17 cellular contexts compared by ENCODE assay signal in the genomic region with DNA sequence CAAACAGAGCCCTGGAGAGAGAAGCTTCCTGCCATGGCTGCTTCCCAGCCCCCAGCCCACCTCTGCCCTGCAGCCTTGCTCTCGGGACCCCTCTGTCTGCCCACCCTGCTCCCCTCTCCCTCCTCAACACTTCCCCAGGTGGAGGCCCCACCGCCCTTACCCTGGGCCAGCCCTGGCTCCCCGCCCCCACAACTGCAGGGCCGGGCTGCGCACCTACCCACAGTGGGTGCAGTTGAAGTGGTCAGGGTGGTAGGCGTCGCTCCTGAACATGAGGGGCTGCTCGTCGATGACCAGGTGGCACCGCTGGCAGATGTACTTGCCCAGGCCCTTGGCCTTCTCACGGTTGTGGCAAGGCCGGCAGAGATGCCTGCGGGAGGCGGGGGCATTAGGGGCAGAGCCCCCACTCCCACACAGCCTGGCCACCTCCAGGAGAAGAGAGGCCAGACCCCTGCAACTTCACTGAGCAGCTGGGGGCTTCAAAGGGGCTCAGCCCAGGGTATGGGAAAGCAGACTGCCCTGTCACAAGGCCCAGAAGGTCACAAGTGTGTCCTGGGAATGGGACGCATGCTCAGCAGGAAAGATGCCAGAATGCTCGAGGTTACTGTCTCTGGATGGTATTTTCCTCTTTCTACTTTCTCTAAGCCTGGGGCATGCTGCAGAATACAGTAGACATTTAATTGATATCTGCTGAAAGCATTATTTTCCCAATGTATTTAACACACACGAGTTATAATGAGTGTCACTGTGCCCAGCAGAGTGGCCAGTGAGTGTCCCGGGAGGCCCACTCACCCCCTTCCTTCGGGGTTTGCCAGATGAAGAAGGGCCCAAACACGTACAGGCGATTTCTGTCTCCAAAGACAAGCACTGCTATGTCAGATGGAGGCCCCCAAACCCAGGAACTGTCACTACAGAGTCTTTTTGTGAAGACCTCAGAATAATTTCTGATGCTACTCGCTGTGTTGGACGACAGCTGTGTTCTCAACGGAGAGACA. TPM values are rescaled to one million over a fixed set of nuclear protein-coding genes. Genes with fewer than 3 reads are reported as not detected.
DNase-seq lines count a peak whose midpoint lies in the region; ATAC-seq, FAIRE-seq and TF ChIP-seq lines count a peak whose summit lies in the region.
"Had no signal": no experiment of that assay in that cellular context is flagged by ENCODE, and none has a peak within 500 bp of the region (broad histone marks: within the 10 kb centered on the region; RNA-seq: fewer than 3 reads in every experiment).

No MANE protein-coding gene starts in this region.

- no peak for FAIRE-seq in frontal cortex (lab: Jason Lieb, UNC)

- no peaks in the 10 kb centered on the region for H3K36me3 ChIP-seq in CD4-positive, alpha-beta memory T cell (ENCODE audit: insufficient read depth, low read length)
- H3K36me3 ChIP-seq in gastroesophageal sphincter (peaks cover 0 to 67% of the 10 kb centered on the region in 2 donors), sigmoid colon (peaks cover 34 to 74% (median 47%) of the 10 kb centered on the region in 4 donors), gastrocnemius medialis (no peaks in the 10 kb centered on the region)

- TF ChIP-seq EP300 in gastroesophageal sphincter (IDR thresholded peaks at IDR 0.05) (no peak), sigmoid colon (IDR thresholded peaks at IDR 0.05) (no peak)

- TF ChIP-seq CTCF in gastroesophageal sphincter (IDR thresholded peaks at IDR 0.05) = no peak
- no peak for TF ChIP-seq CTCF in sigmoid colon (IDR thresholded peaks at IDR 0.05)
- TF ChIP-seq CTCF in gastrocnemius medialis (IDR thresholded peaks at IDR 0.05 in 4 of 5, conservative IDR thresholded peaks at IDR 0.05 in 1 of 5) = no peak

- H3K4me1 Mint-ChIP-seq in CD4-positive, alpha-beta memory T cell = peaks cover 10 to 51% (median 34%) of the 10 kb centered on the region in 4 donors
- peaks cover 35 to 48% (median 47%) of the 10 kb centered on the region in 3 donors for H3K4me1 Mint-ChIP-seq in T-cell

- peak overlapping the region; percentile 31 to 87 (median 54) for H3K27ac Mint-ChIP-seq in CD4-positive, alpha-beta memory T cell
- H3K27ac Mint-ChIP-seq in T-cell = peak overlapping the region; percentile 90
- H3K27ac Mint-ChIP-seq: activated CD4-positive, alpha-beta T cell treated with anti-CD3 and anti-CD28 coated beads for 36 hours; type B pancreatic cell had no signal

- no peaks in the 10 kb centered on the region for H3K27me3 ChIP-seq in CD4-positive, alpha-beta memory T cell (ENCODE audit: insufficient read depth, low read length)
- H3K27me3 ChIP-seq in gastroesophageal sphincter (no peaks in the 10 kb centered on the region), sigmoid colon (no peaks in the 10 kb centered on the region), gastrocnemius medialis (no peaks in the 10 kb centered on the region)
- H3K27me3 ChIP-seq: SJSA1 had no signal

- no peaks in the 10 kb centered on the region for H3K9me3 Mint-ChIP-seq in CD4-positive, alpha-beta memory T cell
- H3K9me3 Mint-ChIP-seq in T-cell = no peaks in the 10 kb centered on the region
- H3K9me3 Mint-ChIP-seq: nephron, type B pancreatic cell had no signal

- CTCF ChIA-PET in CD4-positive, alpha-beta memory T cell (lab: Charles Lee; ENCODE audit: partially characterized antibody) = interaction anchor here (2.2 kb wide), 1 partner anchor 52 kb away, joined by 16 read pairs; no protein-coding TSS in a partner anchor
- CTCF ChIA-PET in T-cell (lab: Charles Lee) = interaction anchor here in 1 of 2 donors (0.5 kb wide), 1 partner anchor 192 kb away, joined by 6 read pairs; no protein-coding TSS in a partner anchor

- H3K27ac ChIP-seq in CD4-positive, alpha-beta memory T cell (ENCODE audit: low read depth, low read length) = no peak overlapping the region
- H3K27ac ChIP-seq in gastroesophageal sphincter (peak overlapping the region in 3 of 4 donors; percentile 81 to 83 (median 83)), sigmoid colon (peak overlapping the region; percentile 57 to 97 (median 92)), gastrocnemius medialis (no peak overlapping the region)
- H3K27ac ChIP-seq: SJSA1 had no signal

- no peak overlapping the region for H3K4me3 ChIP-seq in CD4-positive, alpha-beta memory T cell (ENCODE audit: low read length in 2 of 2)
- H3K4me3 ChIP-seq in gastroesophageal sphincter (no peak overlapping the region), sigmoid colon (no peak overlapping the region), gastrocnemius medialis (no peak overlapping the region)
- H3K4me3 ChIP-seq: SJSA1 had no signal

- 37 to 58% methylated on average over 3 to 5 of the region's 24 CpGs for WGBS in gastroesophageal sphincter (ENCODE audit: low coverage in 1 of 2), 2 donors
- 88 to 89% methylated on average over 24 of the region's 24 CpGs for WGBS in sigmoid colon, 2 donors

- POLR2A ChIA-PET in CD4-positive, alpha-beta memory T cell (lab: Charles Lee; ENCODE audit: partially characterized antibody) = no interaction called here
- POLR2A ChIA-PET in T-cell (lab: Charles Lee) = no interaction called here

- peak overlapping the region in 2 of 8 donors; percentile 31 to 68 for H3K4me3 Mint-ChIP-seq in CD4-positive, alpha-beta memory T cell
- H3K4me3 Mint-ChIP-seq in T-cell = peak overlapping the region in 1 of 3 donors; percentile 75
- H3K4me3 Mint-ChIP-seq: nephron, type B pancreatic cell had no signal

- intact Hi-C loops in CD4-positive, alpha-beta memory T cell (cut with micrococcal nuclease) = loop anchor here (10.0 kb wide), 1 partner anchor 298 kb away; no protein-coding TSS in a partner anchor
- intact Hi-C loops in sigmoid colon (cut with DNase I) = no loop called here
- intact Hi-C loops in gastrocnemius medialis (cut with DNase I; ENCODE audit: low total_unique reads) = no loop called here

- H3K9me3 ChIP-seq in CD4-positive, alpha-beta memory T cell (ENCODE audit: control insufficient read depth in 1 of 2, low read length in 2 of 2) = no peaks in the 10 kb centered on the region
- H3K9me3 ChIP-seq in gastroesophageal sphincter = no peaks in the 10 kb centered on the region
- H3K9me3 ChIP-seq in sigmoid colon = no peaks in the 10 kb centered on the region
- H3K9me3 ChIP-seq in gastrocnemius medialis = no peaks in the 10 kb centered on the region
- H3K9me3 ChIP-seq: SJSA1 had no signal

- DNase-seq in CD4-positive, alpha-beta memory T cell = peak in 1 of 5 donors; percentile 17
- no peak for DNase-seq in T-cell
- no peak for DNase-seq in sigmoid colon
- DNase-seq in frontal cortex (ENCODE audit: low spot score in 2 of 2) = no peak
- no peak for DNase-seq in gastrocnemius medialis
- DNase-seq: AML-193, NCI-H187 treated with DMSO at 0.1 percent for 48 hours, NCI-H510A treated with DMSO at 0.1 percent for 48 hours, retina had no signal

- ATAC-seq in T-cell (replicated peaks in 1 of 4) (no peak), gastroesophageal sphincter (no peak), HG02678 (IDR thresholded peaks at IDR 0.05; ENCODE audit: unreplicated experiment) (no peak), GM21529 (IDR thresholded peaks at IDR 0.05; ENCODE audit: unreplicated experiment) (no peak), gastrocnemius medialis (no peak)

- in situ Hi-C loops in gastrocnemius medialis (cut with MboI; ENCODE audit: low sequenced_read_pairs in 4 of 4) = no loop called here

- H3K27me3 Mint-ChIP-seq in CD4-positive, alpha-beta memory T cell = no peaks in the 10 kb centered on the region
- no peaks in the 10 kb centered on the region for H3K27me3 Mint-ChIP-seq in T-cell
- H3K27me3 Mint-ChIP-seq: activated CD4-positive, alpha-beta T cell treated with anti-CD3 and anti-CD28 coated beads for 36 hours; type B pancreatic cell had no signal

- peaks cover 40% of the 10 kb centered on the region for H3K4me1 ChIP-seq in CD4-positive, alpha-beta memory T cell (ENCODE audit: insufficient read depth, low read length)
- peaks cover 0 to 93% (median 36%) of the 10 kb centered on the region in 3 donors for H3K4me1 ChIP-seq in gastroesophageal sphincter
- H3K4me1 ChIP-seq in sigmoid colon = peaks cover 0 to 96% (median 84%) of the 10 kb centered on the region in 4 donors
- peaks cover under 1 to 3% of the 10 kb centered on the region in 2 donors for H3K4me1 ChIP-seq in gastrocnemius medialis

- TF ChIP-seq POLR2A in gastroesophageal sphincter (IDR thresholded peaks at IDR 0.05) = no peak
- TF ChIP-seq POLR2A in sigmoid colon (IDR thresholded peaks at IDR 0.05) = no peak
- TF ChIP-seq POLR2A in gastrocnemius medialis (IDR thresholded peaks at IDR 0.05) = no peak

- no peaks in the 10 kb centered on the region for H3K36me3 Mint-ChIP-seq in CD4-positive, alpha-beta memory T cell
- no peaks in the 10 kb centered on the region for H3K36me3 Mint-ChIP-seq in T-cell
- H3K36me3 Mint-ChIP-seq: type B pancreatic cell had no signal

RNA-seq across cellular contexts. Expression of a gene that starts 3.0 kb away (rescaled TPM):
- not detected for total RNA-seq in CD4-positive, alpha-beta memory T cell
- not detected for polyA plus RNA-seq in CD4-positive, alpha-beta memory T cell
- total RNA-seq in T-cell = not detected
- total RNA-seq in gastroesophageal sphincter = under 1 TPM in 1 of 4 donors, not detected in 3; 0.35 TPM
- total RNA-seq in sigmoid colon = 1 to 10 TPM in 1 of 4 donors, under 1 TPM in 2, not detected in 1; 0.36 to 1.4 (median 0.66) TPM
- under 1 TPM in 2 of 3 donors, not detected in 1; 0.48 to 0.60 TPM for polyA plus RNA-seq in sigmoid colon
- 4.1 TPM for total RNA-seq in frontal cortex
- total RNA-seq in gastrocnemius medialis = under 1 TPM in 1 of 4 donors, not detected in 3; 0.20 TPM
- total RNA-seq: activated CD4-positive, alpha-beta T cell treated with anti-CD3 and anti-CD28 coated beads for 36 hours; lung microvascular endothelial cell; SJSA1 had no signal

RNA-seq across cellular contexts. Expression of a gene that starts 32.3 kb away (rescaled TPM):
- total RNA-seq in CD4-positive, alpha-beta memory T cell = 1 to 10 TPM; 8.9 to 9.0 TPM
- polyA plus RNA-seq in CD4-positive, alpha-beta memory T cell = 10 to 100 TPM in 1 of 2 donors, 1 to 10 TPM in 1; 6.0 to 15.9 TPM
- total RNA-seq in T-cell (10 to 100 TPM in 3 of 5 donors, 1 to 10 TPM in 2; 8.4 to 14.8 (median 10.3) TPM), gastroesophageal sphincter (100 to 1,000 TPM in 3 of 4 donors, 10 to 100 TPM in 1; 81.4 to 275 (median 124) TPM), sigmoid colon (100 to 1,000 TPM; 125 to 357 (median 195) TPM), frontal cortex (1.2 TPM), gastrocnemius medialis (10 to 100 TPM in 2 of 4 donors, 1 to 10 TPM in 2; 5.3 to 15.5 (median 9.9) TPM)
- polyA plus RNA-seq in sigmoid colon = 10 to 100 TPM in 2 of 3 donors, 1 to 10 TPM in 1; 3.2 to 40.6 (median 17.4) TPM

RNA-seq across cellular contexts. Expression of a gene that starts 58.3 kb away (rescaled TPM):
- total RNA-seq in CD4-positive, alpha-beta memory T cell = 10 to 100 TPM; 14.4 to 15.4 TPM
- 1 to 10 TPM; 1.5 TPM for polyA plus RNA-seq in CD4-positive, alpha-beta memory T cell
- total RNA-seq in T-cell = 10 to 100 TPM in 3 of 5 donors, 1 to 10 TPM in 2; 6.1 to 13.9 (median 12.4) TPM
- total RNA-seq in gastroesophageal sphincter = 10 to 100 TPM in 2 of 4 donors, 1 to 10 TPM in 2; 7.2 to 15.2 (median 10.3) TPM
- 1 to 10 TPM; 5.6 to 8.6 (median 7.9) TPM for total RNA-seq in sigmoid colon
- polyA plus RNA-seq in sigmoid colon = 1 to 10 TPM; 1.4 to 6.5 (median 1.8) TPM
- 10.2 TPM for total RNA-seq in frontal cortex
- total RNA-seq in gastrocnemius medialis = 1 to 10 TPM; 3.0 to 5.5 (median 3.5) TPM

Comparison
In these comparisons a context has a peak if more than half of its experiments do, and no peak if none do; other contexts are left out.
1. H3K27ac ChIP-seq: peak in gastroesophageal sphincter (3 of 4) and sigmoid colon (4 of 4); none in CD4-positive, alpha-beta memory T cell (single experiment) and gastrocnemius medialis (0 of 4).
2. RNA of a gene that starts 32.3 kb away (total RNA-seq): 125 to 357 TPM in sigmoid colon and 81.4 to 275 TPM in gastroesophageal sphincter; 5.3 to 15.5 TPM in gastrocnemius medialis, 8.4 to 14.8 TPM in T-cell, 8.9 to 9.0 TPM in CD4-positive, alpha-beta memory T cell and 1.2 TPM in frontal cortex (single experiment); every median in the first group is over 4 times any median in the second.